Comparison of ENCODE assay signal across 1 cellular context in genomic region chr5:9207820-9208418, GRCh38.
TF ChIP-seq lines count a peak whose summit lies in the region.

No MANE protein-coding gene starts in this region.

TF ChIP-seq in HepG2, 621 proteins besides CTCF, POLR2A, EP300 and RAD21:
- TF ChIP-seq STAG1 (CRISPR knock-in tag; IDR thresholded peaks at IDR 0.05) = peak; percentile 71
- TF ChIP-seq EHMT2 (IDR thresholded peaks at IDR 0.05; ENCODE audit: borderline replicate concordance, low read depth, low read length) = no peak
- TF ChIP-seq E2F1 (CRISPR knock-in tag; IDR thresholded peaks at IDR 0.05) = no peak
- TF ChIP-seq SRSF9 (IDR thresholded peaks at IDR 0.05; ENCODE audit: borderline replicate concordance, insufficient read depth, low read depth, low read length, poor library complexity, severe bottlenecking) = no peak
- TF ChIP-seq SMC3 (IDR thresholded peaks at IDR 0.05; ENCODE audit: low read length) = peak; percentile 53; the same call in 1 of the 2 replicates
- TF ChIP-seq PCBP2 (optimal IDR thresholded peaks at IDR 0.05; ENCODE audit: low read depth, low read length, poor library complexity, severe bottlenecking) = no peak
TF ChIP-seq in HepG2: peak in this region for 2.
